1 cellular context compared by ENCODE assay signal in genomic region chr6:33417903-33418689, GRCh38.
A peak's percentile ranks its signal among the peaks of the same experiment; 100 is the strongest.
TF ChIP-seq lines count a peak whose summit lies in the region.

Gene CUTA (minus strand): TSS chr6:33418107. CDS start chr6:33418000, 107 bp downstream.

TF ChIP-seq in HepG2, 621 proteins besides CTCF, POLR2A, EP300 and RAD21 (continued from another document and continues in another):
- TF ChIP-seq E2F2 (CRISPR knock-in tag; IDR thresholded peaks at IDR 0.05; ENCODE audit: borderline replicate concordance), result peak; percentile 60; the same call in 1 of the 2 replicates
- TF ChIP-seq ZNF768 (CRISPR knock-in tag; IDR thresholded peaks at IDR 0.05), result peak; percentile 64
- TF ChIP-seq PBX3 (CRISPR knock-in tag; IDR thresholded peaks at IDR 0.05; ENCODE audit: borderline replicate concordance), result no peak
- TF ChIP-seq ZNF335 (CRISPR knock-in tag; IDR thresholded peaks at IDR 0.05), result peak; percentile 59
- TF ChIP-seq ATF7-NPFF (CRISPR knock-in tag; IDR thresholded peaks at IDR 0.05; ENCODE audit: low read depth), result peak; percentile 87
- TF ChIP-seq HOXA9 (CRISPR knock-in tag; IDR thresholded peaks at IDR 0.05; ENCODE audit: borderline replicate concordance), result no peak; the same call in 1 of the 2 replicates
- 0 out of 2 replicates have a peak, but pooled peaks have one; percentile 17 for TF ChIP-seq STAT5B (CRISPR knock-in tag; IDR thresholded peaks at IDR 0.05)
- TF ChIP-seq GTF2F1 (IDR thresholded peaks at IDR 0.05; ENCODE audit: low read length), result no peak
- no peak for TF ChIP-seq IKZF4 (CRISPR knock-in tag; IDR thresholded peaks at IDR 0.05; ENCODE audit: borderline replicate concordance, low read depth, not compliant biosample characterization)
- peak; percentile 37 for TF ChIP-seq HMG20B (CRISPR knock-in tag; conservative IDR thresholded peaks at IDR 0.05)
- no peak for TF ChIP-seq NCOR1 (IDR thresholded peaks at IDR 0.05; ENCODE audit: borderline replicate concordance, low read length)
- TF ChIP-seq TRIM22 (IDR thresholded peaks at IDR 0.05), result no peak
- peak; percentile 92 for TF ChIP-seq POLR2G (IDR thresholded peaks at IDR 0.05; ENCODE audit: low read depth, low read length)
- peak; percentile 92 for TF ChIP-seq HINFP (CRISPR knock-in tag; IDR thresholded peaks at IDR 0.05; ENCODE audit: low read depth)
- TF ChIP-seq BRF2 (CRISPR knock-in tag; IDR thresholded peaks at IDR 0.05), result no peak; the same call in 1 of the 2 replicates
- TF ChIP-seq SYNCRIP (IDR thresholded peaks at IDR 0.05; ENCODE audit: insufficient read depth, low read depth, low read length), result no peak
- no peak for TF ChIP-seq TBL1XR1 (IDR thresholded peaks at IDR 0.05; ENCODE audit: borderline replicate concordance, low read length, partially characterized antibody)
- peak; percentile 39 for TF ChIP-seq AGO2 (optimal IDR thresholded peaks at IDR 0.05; ENCODE audit: low read depth, low read length)
- TF ChIP-seq CSRNP2 (CRISPR knock-in tag; conservative IDR thresholded peaks at IDR 0.05; ENCODE audit: low read depth), result no peak
- TF ChIP-seq ESRRA (CRISPR knock-in tag; IDR thresholded peaks at IDR 0.05; ENCODE audit: low read depth), result peak; percentile 73; the same call in 1 of the 2 replicates
- TF ChIP-seq MAFK (conservative IDR thresholded peaks at IDR 0.05 in 1 of 2, IDR thresholded peaks at IDR 0.05 in 1 of 2; ENCODE audit: low read length in 2 of 2), result peak in 1 of 2 experiments; percentile 27; a peak in 1 of 4 replicates
- TF ChIP-seq SETDB1 (CRISPR knock-in tag; IDR thresholded peaks at IDR 0.05; ENCODE audit: borderline replicate concordance), result no peak
- no peak for TF ChIP-seq HNRNPK (IDR thresholded peaks at IDR 0.05; ENCODE audit: low read depth, low read length, poor library complexity, severe bottlenecking)
- 0 out of 2 replicates have a peak, but pooled peaks have one; percentile 53 for TF ChIP-seq ZNF333 (CRISPR knock-in tag; IDR thresholded peaks at IDR 0.05; ENCODE audit: borderline replicate concordance)
- TF ChIP-seq ZNF33B (CRISPR knock-in tag; IDR thresholded peaks at IDR 0.05), result peak; percentile 84
- peak; percentile 80 for TF ChIP-seq NFKBIZ (CRISPR knock-in tag; IDR thresholded peaks at IDR 0.05)
- peak; percentile 94 for TF ChIP-seq POLR2AphosphoS5 (IDR thresholded peaks at IDR 0.05; ENCODE audit: low read depth, low read length)
- peak; percentile 31; the same call in 1 of the 2 replicates for TF ChIP-seq SMAD1 (CRISPR knock-in tag; IDR thresholded peaks at IDR 0.05; ENCODE audit: borderline replicate concordance, low read depth)
- TF ChIP-seq MTF2 (CRISPR knock-in tag; IDR thresholded peaks at IDR 0.05; ENCODE audit: borderline replicate concordance), result no peak
- TF ChIP-seq ZNF567 (CRISPR knock-in tag; IDR thresholded peaks at IDR 0.05; ENCODE audit: borderline replicate concordance), result peak; percentile 99
- TF ChIP-seq ZBTB8A (CRISPR knock-in tag; IDR thresholded peaks at IDR 0.05; ENCODE audit: borderline replicate concordance, low read depth), result peak; percentile 94
- TF ChIP-seq ZBTB46 (CRISPR knock-in tag; IDR thresholded peaks at IDR 0.05; ENCODE audit: borderline replicate concordance), result peak; percentile 52; the same call in 1 of the 2 replicates
- TF ChIP-seq RFX3 (CRISPR knock-in tag; IDR thresholded peaks at IDR 0.05), result no peak; the same call in 1 of the 2 replicates
- TF ChIP-seq ZNF83 (CRISPR knock-in tag; IDR thresholded peaks at IDR 0.05; ENCODE audit: borderline replicate concordance), result peak; percentile 93; the same call in 1 of the 2 replicates
- TF ChIP-seq NR2F2 (IDR thresholded peaks at IDR 0.05; ENCODE audit: borderline replicate concordance, low read depth), result no peak; the same call in 1 of the 2 replicates
- TF ChIP-seq ATF4 (CRISPR knock-in tag; IDR thresholded peaks at IDR 0.05), result peak in 1 of 2 experiments; percentile 84; a peak in 2 of 4 replicates
- TF ChIP-seq ZNF788 (CRISPR knock-in tag; IDR thresholded peaks at IDR 0.05; ENCODE audit: borderline replicate concordance), result peak; percentile 79
- no peak for TF ChIP-seq ZKSCAN5 (CRISPR knock-in tag; IDR thresholded peaks at IDR 0.05)
- TF ChIP-seq TCF12 (IDR thresholded peaks at IDR 0.05), result no peak
- TF ChIP-seq TCF12 (CRISPR knock-in tag; IDR thresholded peaks at IDR 0.05), result peak; percentile 51; the same call in 1 of the 2 replicates
- TF ChIP-seq ZNF563 (CRISPR knock-in tag; IDR thresholded peaks at IDR 0.05), result peak; percentile 86
- TF ChIP-seq USF2 (IDR thresholded peaks at IDR 0.05; ENCODE audit: low read depth, low read length), result peak; percentile 98
- TF ChIP-seq USF2 (CRISPR knock-in tag; IDR thresholded peaks at IDR 0.05; ENCODE audit: borderline replicate concordance), result peak; percentile 100
- no peak for TF ChIP-seq ZSCAN30 (CRISPR knock-in tag; IDR thresholded peaks at IDR 0.05)
- TF ChIP-seq KAT7 (CRISPR knock-in tag; IDR thresholded peaks at IDR 0.05; ENCODE audit: borderline replicate concordance), result no peak
- TF ChIP-seq MYNN (CRISPR knock-in tag; IDR thresholded peaks at IDR 0.05; ENCODE audit: low read depth), result no peak
- TF ChIP-seq ZNF816 (CRISPR knock-in tag; IDR thresholded peaks at IDR 0.05; ENCODE audit: borderline replicate concordance), result peak; percentile 95; the same call in 1 of the 2 replicates
- TF ChIP-seq ZNF747 (CRISPR knock-in tag; IDR thresholded peaks at IDR 0.05; ENCODE audit: borderline replicate concordance), result peak; percentile 95; the same call in 1 of the 2 replicates
- 0 out of 2 replicates have a peak, but pooled peaks have one; percentile 57 for TF ChIP-seq PRDM10 (CRISPR knock-in tag; IDR thresholded peaks at IDR 0.05; ENCODE audit: low read depth)
